Comparison of ENCODE assay signal across 1 cellular context in genomic region chr16:15323373-15323772, GRCh38. TPM values are rescaled to one million over a fixed set of nuclear protein-coding genes. Genes with fewer than 3 reads are reported as not detected.
"Had no signal": no experiment of that assay in that cellular context is flagged by ENCODE, and none has a peak within 500 bp of the region (broad histone marks: within the 10 kb centered on the region; RNA-seq: fewer than 3 reads in every experiment).

No MANE protein-coding gene starts in this region.

RNA-seq across cellular contexts. Expression of gene NPIPA5, which starts 54.7 kb away (rescaled TPM):
- total RNA-seq: hepatocyte had no signal
